9 cellular contexts compared by ENCODE assay signal in genomic region chr4:16897991-16898827, GRCh38. TPM values are rescaled to one million over a fixed set of nuclear protein-coding genes. Genes with fewer than 3 reads are reported as not detected.
DNase-seq lines count a peak whose midpoint lies in the region; ATAC-seq and TF ChIP-seq lines count a peak whose summit lies in the region.
"Had no signal": no experiment of that assay in that cellular context is flagged by ENCODE, and none has a peak within 500 bp of the region (broad histone marks: within the 10 kb centered on the region; RNA-seq: fewer than 3 reads in every experiment).

LDB2 (minus strand) TSS chr4:16898645.

- H3K9me3 ChIP-seq in mucosa of descending colon (no peaks in the 10 kb centered on the region), tibial nerve (no peaks in the 10 kb centered on the region), Karpas-422 (ENCODE audit: low read length) (no peaks in the 10 kb centered on the region)

- no peaks in the 10 kb centered on the region for H3K79me2 ChIP-seq in Karpas-422 (ENCODE audit: low read length)

- H3K36me3 ChIP-seq in mucosa of descending colon (ENCODE audit: low read depth) (no peaks in the 10 kb centered on the region), tibial nerve (no peaks in the 10 kb centered on the region), Karpas-422 (ENCODE audit: insufficient read depth, low read length) (no peaks in the 10 kb centered on the region)

- intact Hi-C loops in mucosa of descending colon (cut with DNase I, micrococcal nuclease): no loop called here

- H3K27ac ChIP-seq in tibial nerve: peak within 1 kb of the TSS; percentile 26 to 85 (median 54)
- no peak within 1 kb of the TSS for H3K27ac ChIP-seq in Karpas-422 (ENCODE audit: low read length)

- H3K4me3 ChIP-seq in mucosa of descending colon (no peak within 1 kb of the TSS), tibial nerve (peak within 1 kb of the TSS; percentile 25 to 59 (median 38)), Karpas-422 (ENCODE audit: low read length) (no peak within 1 kb of the TSS)

- TF ChIP-seq EP300 in tibial nerve (IDR thresholded peaks at IDR 0.05): peak in 1 of 2 donors; percentile 57

- WGBS in tibial nerve, 2 donors: 4 to 5% methylated on average over 18 of the region's 18 CpGs

- no peak for TF ChIP-seq POLR2A in tibial nerve (IDR thresholded peaks at IDR 0.05)

- H3K9me2 ChIP-seq in Karpas-422 (replicated peaks; ENCODE audit: insufficient read depth, low read length): no peaks in the 10 kb centered on the region

- no peak for TF ChIP-seq CTCF in mucosa of descending colon (IDR thresholded peaks at IDR 0.05)
- peak in 1 of 5 experiments; percentile 52 for TF ChIP-seq CTCF in tibial nerve (IDR thresholded peaks at IDR 0.05)

- no peak within 1 kb of the TSS for H2AFZ ChIP-seq in Karpas-422 (ENCODE audit: low read length)

- no peak within 1 kb of the TSS for H3K4me2 ChIP-seq in Karpas-422 (ENCODE audit: low read depth, low read length, poor library complexity, severe bottlenecking)

- H3K9ac ChIP-seq in Karpas-422 (ENCODE audit: low read length): no peak within 1 kb of the TSS

- DNase-seq in fibroblast of gingiva (ENCODE audit: low read depth) (peak; percentile 85), mucosa of descending colon (peak; percentile 28 to 52 (median 39)), tibial nerve (ENCODE audit: low spot score in 2 of 2) (peak; percentile 51 to 72), Karpas-422 (no peak), HT-29 (ENCODE audit: low spot score) (no peak)

- H3K27me3 ChIP-seq in tibial nerve (no peaks in the 10 kb centered on the region), Karpas-422 (ENCODE audit: low read length) (no peaks in the 10 kb centered on the region)

- H4K20me1 ChIP-seq in Karpas-422 (ENCODE audit: insufficient read depth, low read depth, low read length): no peaks in the 10 kb centered on the region

- no peaks in the 10 kb centered on the region for H3K4me1 ChIP-seq in mucosa of descending colon (ENCODE audit: low read depth)
- peaks cover 0 to 33% (median 0%) of the 10 kb centered on the region in 4 donors for H3K4me1 ChIP-seq in tibial nerve
- no peaks in the 10 kb centered on the region for H3K4me1 ChIP-seq in Karpas-422 (ENCODE audit: low read length)

- peak; percentile 85 for ATAC-seq in SK-N-SH treated with all-trans-retinoic acid at 6 μM for 48 hours
- ATAC-seq in mucosa of descending colon: peak; percentile 37
- no peak for ATAC-seq in HG03442 (IDR thresholded peaks at IDR 0.05; ENCODE audit: unreplicated experiment)
- no peak for ATAC-seq in GM19035 (IDR thresholded peaks at IDR 0.05; ENCODE audit: unreplicated experiment)

TF ChIP-seq in SK-N-SH treated with all-trans-retinoic acid at 6 μM for 48 hours, 23 proteins besides CTCF, POLR2A, EP300 and RAD21:
- TF ChIP-seq GLIS3 (CRISPR knock-in tag; IDR thresholded peaks at IDR 0.05): no peak
- TF ChIP-seq ZC3H10 (CRISPR knock-in tag; IDR thresholded peaks at IDR 0.05): no peak
- no peak for TF ChIP-seq ZFP3 (CRISPR knock-in tag; IDR thresholded peaks at IDR 0.05)
- no peak for TF ChIP-seq ZFP30 (CRISPR knock-in tag; IDR thresholded peaks at IDR 0.05)
- TF ChIP-seq TOX (CRISPR knock-in tag; IDR thresholded peaks at IDR 0.05; ENCODE audit: borderline replicate concordance): no peak
- TF ChIP-seq OSR1 (CRISPR knock-in tag; IDR thresholded peaks at IDR 0.05): no peak
- TF ChIP-seq RARB (CRISPR knock-in tag; IDR thresholded peaks at IDR 0.05): no peak
- TF ChIP-seq CSRNP3 (CRISPR knock-in tag; IDR thresholded peaks at IDR 0.05): no peak
- TF ChIP-seq ARNTL (CRISPR knock-in tag; IDR thresholded peaks at IDR 0.05; ENCODE audit: borderline replicate concordance, low read depth): no peak
- no peak for TF ChIP-seq CSDC2 (CRISPR knock-in tag; IDR thresholded peaks at IDR 0.05)

RNA-seq across cellular contexts. Expression of gene LDB2, which starts in this region (rescaled TPM):
- total RNA-seq in mucosa of descending colon (10 to 100 TPM in 1 of 3 donors, 1 to 10 TPM in 2; 4.7 to 19.9 (median 9.3) TPM), tibial nerve (10 to 100 TPM; 26.4 to 62.7 (median 40.7) TPM)
- total RNA-seq in Karpas-422 (2014; rRNA removed; shearing (Covaris generic); ENCODE audit: low replicate concordance): not detected in 2 replicates
- not detected in 2 replicates for total RNA-seq in HT-29 (2014; rRNA removed; shearing (Covaris generic))
- total RNA-seq: NCI-H460 had no signal

Comparison
In these comparisons a context has a peak if more than half of its experiments do, and no peak if none do; other contexts are left out.
1. ATAC-seq: peak in SK-N-SH treated with all-trans-retinoic acid at 6 μM for 48 hours (single experiment) and mucosa of descending colon (single experiment); none in HG03442 (single experiment) and GM19035 (single experiment).
2. DNase-seq: peak in fibroblast of gingiva (single experiment), mucosa of descending colon (3 of 3) and tibial nerve (2 of 2); none in Karpas-422 (single experiment) and HT-29 (single experiment).
3. H3K4me3 ChIP-seq: peak in tibial nerve (4 of 4); none in mucosa of descending colon (single experiment) and Karpas-422 (single experiment).